Comparison of ENCODE assay signal across 17 cellular contexts in the genomic region with DNA sequence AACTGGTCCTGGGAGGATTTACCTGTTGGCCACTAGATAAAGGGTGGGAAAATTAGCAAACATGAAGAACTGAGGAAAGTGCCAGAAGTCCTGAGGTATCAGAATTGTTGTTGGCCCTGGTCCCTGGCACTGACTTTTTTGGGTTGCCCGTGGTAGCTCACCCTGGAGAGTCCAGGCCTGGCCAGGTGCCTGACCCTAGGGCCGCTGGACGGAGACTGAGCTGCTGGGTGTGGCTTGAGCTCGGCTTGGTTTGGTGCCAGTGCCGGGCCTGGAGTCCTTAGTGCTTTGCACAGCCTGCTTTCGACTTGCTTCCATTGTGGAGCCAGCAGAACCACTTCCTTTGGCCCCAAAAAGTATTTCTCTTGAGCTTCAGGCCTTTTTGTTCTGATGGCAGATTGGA.
"Had no signal": no experiment of that assay in that cellular context is flagged by ENCODE, and none has a peak within 500 bp of the region (broad histone marks: within the 10 kb centered on the region; RNA-seq: fewer than 3 reads in every experiment).

No MANE protein-coding gene starts in this region.

- H3K27me3 ChIP-seq: ascending aorta, vagina had no signal

- ATAC-seq: effector memory CD8-positive, alpha-beta T cell; left colon; natural killer cell treated with Interleukin-12 subunit alpha and Interleukin-12 subunit beta and Interleukin-15 and Interleukin-18, amount 100 ng/mL, for 72 hours; stimulated activated naive CD8-positive, alpha-beta T cell treated with anti-CD3 and anti-CD28 coated beads, Interleukin-15, amount 100 ng/mL, for 72 hours had no signal

- H3K9me3 ChIP-seq: ascending aorta, prostate gland, vagina had no signal

- DNase-seq: activated CD4-positive, alpha-beta memory T cell treated with anti-CD3 and anti-CD28 coated beads for 36 hours; activated gamma-delta T cell; activated naive CD8-positive, alpha-beta T cell treated with anti-CD3 and anti-CD28 coated beads, Interleukin-2, amount 10 ng/mL, durations not matched to agents 7 days and 5 days; activated T-cell treated with anti-CD3 and anti-CD28 coated beads, Interleukin-2, amount 50 U/mL, for 48 hours; effector memory CD8-positive, alpha-beta T cell; immature natural killer cell; left colon; occipital lobe; stimulated activated CD4-positive, alpha-beta T cell treated with anti-CD3 and anti-CD28 coated beads, Interleukin-15, amount 100 ng/mL, for 24 hours; stimulated activated CD4-positive, alpha-beta T cell treated with anti-CD3 and anti-CD28 coated beads, Interleukin-4, amount 100 ng/mL, for 24 hours; stimulated activated naive CD8-positive, alpha-beta T cell treated with anti-CD3 and anti-CD28 coated beads, Interleukin-15, amount 100 ng/mL, for 72 hours had no signal

- H3K4me3 ChIP-seq: ascending aorta, coronary artery, prostate gland, vagina had no signal

- H3K4me1 ChIP-seq: ascending aorta, prostate gland, vagina had no signal

- H3K27ac ChIP-seq: ascending aorta, coronary artery, epithelial cell of prostate, prostate gland, vagina had no signal
